Comparison of ENCODE assay signal across 8 cellular contexts in the genomic region with DNA sequence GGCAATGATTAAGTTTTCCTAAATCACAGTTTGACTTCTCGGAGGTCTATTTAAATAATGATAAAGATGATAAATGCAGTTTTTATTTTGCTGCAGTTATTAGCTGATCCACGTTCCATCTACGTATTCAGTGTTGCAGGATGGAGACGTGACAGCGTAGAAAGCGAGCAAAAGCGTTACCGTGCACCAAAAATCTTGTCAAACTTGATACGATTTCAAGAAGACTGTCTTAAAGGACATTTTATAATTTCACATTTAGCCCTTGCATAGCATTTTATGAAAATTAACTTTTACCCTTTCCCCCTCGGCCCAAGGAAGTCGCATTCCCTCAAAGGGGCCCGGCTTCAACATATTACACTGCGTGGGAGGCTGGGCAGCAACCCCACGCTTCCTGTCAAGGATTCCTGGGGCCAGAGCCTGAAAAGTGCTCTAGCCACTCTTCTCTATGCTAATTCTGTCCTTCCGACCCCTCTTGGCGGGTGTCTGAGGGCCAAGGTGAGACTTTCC. TPM values are rescaled to one million over a fixed set of nuclear protein-coding genes. Genes with fewer than 3 reads are reported as not detected.
DNase-seq lines count a peak whose midpoint lies in the region; TF ChIP-seq lines count a peak whose summit lies in the region.

No MANE protein-coding gene starts in this region.

- H3K4me2 ChIP-seq in DOHH2 (ENCODE audit: low read length) = peak overlapping the region; percentile 95
- H3K4me2 ChIP-seq in parathyroid adenoma (ENCODE audit: low read length) = peak overlapping the region; percentile 89

- H3K4me3 ChIP-seq in DOHH2 (ENCODE audit: low read length) (peak overlapping the region; percentile 96), SJCRH30 (peak overlapping the region; percentile 64), fibroblast of mammary gland (ENCODE audit: control insufficient read depth, low read depth, low read length) (peak overlapping the region; percentile 91), parathyroid adenoma (ENCODE audit: low read depth, low read length) (peak overlapping the region; percentile 73)

- H3K9me3 ChIP-seq in DOHH2 (ENCODE audit: control insufficient read depth, insufficient read depth, low read length) = no peaks in the 10 kb centered on the region
- H3K9me3 ChIP-seq in SJCRH30 (replicated peaks) = no peaks in the 10 kb centered on the region
- H3K9me3 ChIP-seq in parathyroid adenoma (ENCODE audit: control insufficient read depth, low read length) = no peaks in the 10 kb centered on the region

- H3K27ac ChIP-seq in DOHH2 (ENCODE audit: low read depth, low read length) (peak overlapping the region; percentile 79), SJCRH30 (peak overlapping the region; percentile 75), parathyroid adenoma (peak overlapping the region; percentile 99)

- no peaks in the 10 kb centered on the region for H3K9me2 ChIP-seq in DOHH2 (replicated peaks; ENCODE audit: control insufficient read depth, low read length)

- H3F3A ChIP-seq in DOHH2 (ENCODE audit: control insufficient read depth, insufficient read depth) = peaks cover 27% of the 10 kb centered on the region

- peak overlapping the region; percentile 97 for H3K9ac ChIP-seq in parathyroid adenoma

- DNase-seq in SJCRH30 (no peak), fibroblast of mammary gland (ENCODE audit: low read depth) (no peak), cerebellar cortex (ENCODE audit: low spot score) (no peak), NCI-H1694 treated with DMSO at 0.1 percent for 48 hours (lab: John Stamatoyannopoulos, UW) (no peak), NCI-H2171 treated with DMSO at 0.1 percent for 48 hours (lab: John Stamatoyannopoulos, UW) (no peak)
- no peak for DNase-seq in stimulated activated CD4-positive, alpha-beta T cell treated with anti-CD3 and anti-CD28 coated beads, Interleukin-2, amount 100 ng/mL, for 24 hours

- peak overlapping the region; percentile 96 for H2AFZ ChIP-seq in parathyroid adenoma

- H3K27me3 ChIP-seq in DOHH2 (ENCODE audit: control insufficient read depth, low read length) = no peaks in the 10 kb centered on the region
- H3K27me3 ChIP-seq in SJCRH30 = peaks cover 3% of the 10 kb centered on the region; the same call in 1 of the 2 replicates
- no peaks in the 10 kb centered on the region for H3K27me3 ChIP-seq in parathyroid adenoma (ENCODE audit: control insufficient read depth, insufficient read depth, low read length)

- TF ChIP-seq CTCF in DOHH2 (IDR thresholded peaks at IDR 0.05; ENCODE audit: low read depth, low read length, poor library complexity, severe bottlenecking) (no peak), fibroblast of mammary gland (conservative IDR thresholded peaks at IDR 0.05; ENCODE audit: control insufficient read depth, insufficient read depth, low read depth, low read length) (no peak), parathyroid adenoma (IDR thresholded peaks at IDR 0.05) (no peak)

- peaks cover 7% of the 10 kb centered on the region for H3K36me3 ChIP-seq in DOHH2 (ENCODE audit: control insufficient read depth, low read length)
- no peaks in the 10 kb centered on the region for H3K36me3 ChIP-seq in SJCRH30
- H3K36me3 ChIP-seq in parathyroid adenoma (ENCODE audit: control insufficient read depth, insufficient read depth, low read length) = no peaks in the 10 kb centered on the region

- H3K79me2 ChIP-seq in DOHH2 (ENCODE audit: control insufficient read depth, low read length) = peaks cover 37% of the 10 kb centered on the region
- H3K79me2 ChIP-seq in parathyroid adenoma = peaks cover 22% of the 10 kb centered on the region

- H3K4me1 ChIP-seq in DOHH2 (ENCODE audit: control insufficient read depth, low read length) (peaks cover 45% of the 10 kb centered on the region), SJCRH30 (no peaks in the 10 kb centered on the region), parathyroid adenoma (peaks cover 9% of the 10 kb centered on the region)

- H4K20me1 ChIP-seq in DOHH2 (ENCODE audit: control insufficient read depth, insufficient read depth, low read depth, low read length) = peaks cover 10% of the 10 kb centered on the region

RNA-seq across cellular contexts. Expression of a gene that starts 7.1 kb away (rescaled TPM):
- 8.3 and 10.0 TPM in 2 replicates for total RNA-seq in SJCRH30 (2014; rRNA removed; shearing (Covaris generic))

RNA-seq across cellular contexts. Expression of a gene that starts 18.9 kb away (rescaled TPM):
- 1.5 and 1.6 TPM in 2 replicates for total RNA-seq in SJCRH30 (2014; rRNA removed; shearing (Covaris generic))
